Comparison of ENCODE assay signal across 10 cellular contexts in the genomic region with DNA sequence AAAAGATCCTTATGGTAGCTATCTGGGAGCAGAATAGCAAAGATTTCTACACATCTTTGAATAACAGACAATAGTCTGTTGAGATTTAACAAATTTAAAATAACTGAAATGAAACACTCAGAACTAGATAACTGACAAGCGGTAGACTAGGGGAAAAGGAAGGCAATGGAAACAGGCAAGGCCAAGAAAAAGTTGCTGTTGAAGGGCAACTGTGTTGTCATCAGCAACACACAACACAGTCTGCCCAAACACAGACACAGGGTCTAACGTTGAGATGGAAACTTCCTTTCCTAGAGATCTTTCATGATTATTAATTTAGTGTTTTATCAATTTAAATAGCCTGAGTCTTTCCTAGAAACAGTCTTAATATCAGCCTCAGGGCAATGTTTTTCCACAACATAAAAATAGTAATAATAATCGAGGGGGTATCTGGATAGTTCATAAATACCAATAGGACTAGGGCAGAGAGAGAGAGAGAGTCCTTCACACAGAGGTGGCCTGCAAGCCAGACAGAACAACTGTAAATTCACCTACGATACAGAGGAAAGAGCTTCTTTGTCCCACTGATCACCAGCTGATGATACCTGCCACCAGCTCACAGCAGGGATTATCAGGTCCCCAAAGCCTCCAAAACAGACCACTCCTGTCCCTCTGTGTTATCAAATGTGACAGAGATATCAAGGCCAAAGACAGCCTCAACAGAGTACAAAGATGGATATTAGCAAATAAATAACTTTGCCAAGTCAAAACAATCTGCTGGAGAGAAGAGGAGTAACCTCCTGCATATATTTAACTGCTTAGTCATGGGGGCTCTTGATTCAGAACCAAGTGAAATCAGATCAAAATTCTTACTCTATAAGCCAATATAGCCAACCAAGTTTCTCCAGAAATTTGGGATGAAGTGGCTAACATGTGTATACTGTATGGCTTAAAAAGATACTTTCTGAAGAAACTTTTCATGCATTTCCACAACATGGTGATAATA.
A peak's percentile ranks its signal among the peaks of the same experiment; 100 is the strongest.
DNase-seq lines count a peak whose midpoint lies in the region; ATAC-seq, FAIRE-seq and TF ChIP-seq lines count a peak whose summit lies in the region.
"Had no signal": no experiment of that assay in that cellular context is flagged by ENCODE, and none has a peak within 500 bp of the region (broad histone marks: within the 10 kb centered on the region; RNA-seq: fewer than 3 reads in every experiment).

No MANE protein-coding gene starts in this region.

- no TSS peak for BruUV-seq in K562 (replicated peaks; lab: Mats Ljungman, UMichigan)

- POLR2A ChIA-PET in K562 (lab: Yijun Ruan, JAX) = interaction anchor here (0.8 to 1.8 kb wide), 5 partner anchors 9 to 297 kb away, joined by 3 to 5 read pairs (median 5); no protein-coding TSS in a partner anchor

- H3K4me3 ChIP-seq in CD4-positive, CD25-positive, alpha-beta regulatory T cell (ENCODE audit: low read depth, low read length) = no peak overlapping the region
- H3K4me3 ChIP-seq in K562 = no peak overlapping the region
- no peak overlapping the region for H3K4me3 ChIP-seq in mesendoderm (ENCODE audit: low read length)

- peaks cover 9% of the 10 kb centered on the region for H4K20me1 ChIP-seq in K562 (replicated peaks; ENCODE audit: control insufficient read depth, insufficient read depth, low read length)

- H3K27me3 ChIP-seq in CD4-positive, CD25-positive, alpha-beta regulatory T cell (ENCODE audit: control insufficient read depth, insufficient read depth, low read length) = no peaks in the 10 kb centered on the region
- no peaks in the 10 kb centered on the region for H3K27me3 ChIP-seq in K562 (ENCODE audit: control insufficient read depth in 2 of 2, insufficient read depth in 2 of 2, low read length in 2 of 2)
- no peaks in the 10 kb centered on the region for H3K27me3 ChIP-seq in mesendoderm (ENCODE audit: insufficient read depth, low read length, poor library complexity)

- no peak for TF ChIP-seq POLR2A in K562 (conservative IDR thresholded peaks at IDR 0.05)

- no peak for TF ChIP-seq EP300 in K562 (IDR thresholded peaks at IDR 0.05; ENCODE audit: low read length)

- H4K5ac ChIP-seq in mesendoderm (ENCODE audit: low read length) = no peak overlapping the region

- H3K79me2 ChIP-seq in K562 (ENCODE audit: control insufficient read depth, insufficient read depth, low read length) = peaks cover 21% of the 10 kb centered on the region
- H3K79me2 ChIP-seq in mesendoderm (ENCODE audit: control insufficient read depth, insufficient read depth, low read length) = peaks cover 12% of the 10 kb centered on the region

- no peaks in the 10 kb centered on the region for H3K9me3 ChIP-seq in CD4-positive, CD25-positive, alpha-beta regulatory T cell (ENCODE audit: control insufficient read depth in 2 of 2, low read length in 2 of 2)
- no peaks in the 10 kb centered on the region for H3K9me3 ChIP-seq in K562 (replicated peaks; ENCODE audit: control insufficient read depth, insufficient read depth, low read depth, low read length)

- no peak overlapping the region for H3K27ac ChIP-seq in CD4-positive, CD25-positive, alpha-beta regulatory T cell (ENCODE audit: insufficient read depth, low read length, poor library complexity, severe bottlenecking)
- H3K27ac ChIP-seq in K562 (ENCODE audit: extremely low read depth, low read depth, low read length) (no peak overlapping the region), mesendoderm (ENCODE audit: low read depth, low read length) (peak overlapping the region; percentile 68)

- in situ Hi-C loops in K562 (cut with MboI) = loop anchor here (5.0 kb wide), 2 partner anchors 164 to 294 kb away; no protein-coding TSS in a partner anchor

- H3K4me1 Mint-ChIP-seq in CD4-positive, CD25-positive, alpha-beta regulatory T cell = peaks cover 16 to 26% (median 20%) of the 10 kb centered on the region in 4 donors

- H3K27ac Mint-ChIP-seq in CD4-positive, CD25-positive, alpha-beta regulatory T cell = peak overlapping the region; percentile 22 to 90 (median 83)

- FAIRE-seq in K562 (lab: Jason Lieb, UNC) = peak; percentile 71
- FAIRE-seq in RCC 7860 (lab: Jason Lieb, UNC) = no peak

- H2BK5ac ChIP-seq in mesendoderm (ENCODE audit: low read length) = peak overlapping the region; percentile 81

- no peak overlapping the region for H2AK5ac ChIP-seq in mesendoderm (ENCODE audit: low read length)

- no peaks in the 10 kb centered on the region for H3K9me1 ChIP-seq in K562 (ENCODE audit: control insufficient read depth, insufficient read depth, low read length)

- peak overlapping the region; percentile 28 for H3K18ac ChIP-seq in mesendoderm (ENCODE audit: low read length)

- H3K4me1 ChIP-seq in CD4-positive, CD25-positive, alpha-beta regulatory T cell (ENCODE audit: control insufficient read depth, insufficient read depth, low read length, poor library complexity, severe bottlenecking) = peaks cover 5% of the 10 kb centered on the region
- H3K4me1 ChIP-seq in K562 (replicated peaks in 1 of 2; ENCODE audit: control insufficient read depth in 2 of 2, insufficient read depth in 2 of 2, low read length in 2 of 2) (peaks cover 0 to 25% of the 10 kb centered on the region in 2 experiments; a peak in 4 of 5 replicates), mesendoderm (ENCODE audit: control insufficient read depth, low read depth, low read length) (peaks cover 9% of the 10 kb centered on the region)

- CTCF ChIA-PET in K562 (lab: Yijun Ruan, JAX; ENCODE audit: low intra/inter-chr PET ratio) = interaction anchor here (0.7 to 4.9 kb wide), 4 partner anchors 109 to 285 kb away, joined by 3 to 53 read pairs (median 8); no protein-coding TSS in a partner anchor

- H3K23ac ChIP-seq in mesendoderm (ENCODE audit: low read length) = no peak overlapping the region

- no peak for TF ChIP-seq CTCF in K562 (IDR thresholded peaks at IDR 0.05 in 2 of 3, conservative IDR thresholded peaks at IDR 0.05 in 1 of 3; ENCODE audit: insufficient read depth in 2 of 3, low read depth in 1 of 3, low read length in 3 of 3)

- H3K4me3 Mint-ChIP-seq in CD4-positive, CD25-positive, alpha-beta regulatory T cell = no peak overlapping the region

- H2BK15ac ChIP-seq in mesendoderm (replicated peaks; ENCODE audit: low read depth) = no peak overlapping the region

- H2AFZ ChIP-seq in K562 (ENCODE audit: low read depth, low read length) = no peak overlapping the region

- no peak for ATAC-seq in CD4-positive, CD25-positive, alpha-beta regulatory T cell (ENCODE audit: low read depth in 2 of 2)
- ATAC-seq in K562 (peak; percentile 43), HG03460 (IDR thresholded peaks at IDR 0.05; ENCODE audit: unreplicated experiment) (no peak), GM21737 (IDR thresholded peaks at IDR 0.05; ENCODE audit: unreplicated experiment) (no peak)

- intact Hi-C loops in K562 (cut with micrococcal nuclease) = no loop called here

- H3K27me3 Mint-ChIP-seq in CD4-positive, CD25-positive, alpha-beta regulatory T cell = no peaks in the 10 kb centered on the region

- no peak overlapping the region for H3K4ac ChIP-seq in mesendoderm (ENCODE audit: low read depth, low read length)

- no peak overlapping the region for H3K9ac ChIP-seq in K562 (ENCODE audit: insufficient read depth in 1 of 2, low read depth in 2 of 2, low read length in 2 of 2)
- H3K9ac ChIP-seq in mesendoderm (ENCODE audit: low read length) = peak overlapping the region; percentile 35

- H3K56ac ChIP-seq in mesendoderm (ENCODE audit: low read length) = peak overlapping the region; percentile 75

- H4K8ac ChIP-seq in mesendoderm (ENCODE audit: low read depth, low read length) = no peak overlapping the region

- H2BK120ac ChIP-seq in mesendoderm (ENCODE audit: low read depth, low read length) = peak overlapping the region; percentile 55

- H3K4me2 ChIP-seq in K562 (ENCODE audit: insufficient read depth, low read length) (no peak overlapping the region), mesendoderm (ENCODE audit: low read length) (no peak overlapping the region)

- TF ChIP-seq RAD21 in K562 (CRISPR knock-in tag; conservative IDR thresholded peaks at IDR 0.05 in 1 of 2, IDR thresholded peaks at IDR 0.05 in 1 of 2) = no peak

- peaks cover 3% of the 10 kb centered on the region for H3K36me3 Mint-ChIP-seq in CD4-positive, CD25-positive, alpha-beta regulatory T cell

- no peaks in the 10 kb centered on the region for H3K9me3 Mint-ChIP-seq in CD4-positive, CD25-positive, alpha-beta regulatory T cell

- WGBS in K562 (ENCODE audit: insufficient coverage, low coverage, missing lambda C conversion rate) = 27% methylated on average over 4 of the region's 4 CpGs
- no CpG with 5 or more reads among the region's 4 CpGs for WGBS in mesendoderm (ENCODE audit: extremely low coverage, insufficient coverage, low lambda C conversion rate)

- no peak for DNase-seq in CD4-positive, CD25-positive, alpha-beta regulatory T cell
- DNase-seq in M059J (ENCODE audit: low read depth) (peak; percentile 29), K562 (ENCODE audit: extremely low read depth in 1 of 4, low spot score in 3 of 4) (peak in 1 of 4 experiments; percentile 39), mesendoderm (peak; percentile 89), RCC 7860 (ENCODE audit: low spot score) (no peak)
- DNase-seq in stimulated activated CD4-positive, alpha-beta T cell treated with anti-CD3 and anti-CD28 coated beads, Interleukin-2, amount 100 ng/mL, for 24 hours = no peak
- DNase-seq: activated gamma-delta T cell, NCI-H345 had no signal

- no peaks in the 10 kb centered on the region for H3K36me3 ChIP-seq in CD4-positive, CD25-positive, alpha-beta regulatory T cell (ENCODE audit: control insufficient read depth, insufficient read depth, low read length)
- no peaks in the 10 kb centered on the region for H3K36me3 ChIP-seq in K562 (ENCODE audit: control insufficient read depth, insufficient read depth, low read length)
- H3K36me3 ChIP-seq in mesendoderm (ENCODE audit: control insufficient read depth, insufficient read depth, low read length) = no peaks in the 10 kb centered on the region

- H3K79me1 ChIP-seq in mesendoderm (ENCODE audit: low read length) = peaks cover 7% of the 10 kb centered on the region

Comparison
In these comparisons a context has a peak if more than half of its experiments do, and no peak if none do; other contexts are left out.
1. DNase-seq: peak in M059J (single experiment) and mesendoderm (single experiment); none in CD4-positive, CD25-positive, alpha-beta regulatory T cell (0 of 3), RCC 7860 (single experiment) and stimulated activated CD4-positive, alpha-beta T cell treated with anti-CD3 and anti-CD28 coated beads, Interleukin-2, amount 100 ng/mL, for 24 hours (0 of 2).